In the genomic region with DNA sequence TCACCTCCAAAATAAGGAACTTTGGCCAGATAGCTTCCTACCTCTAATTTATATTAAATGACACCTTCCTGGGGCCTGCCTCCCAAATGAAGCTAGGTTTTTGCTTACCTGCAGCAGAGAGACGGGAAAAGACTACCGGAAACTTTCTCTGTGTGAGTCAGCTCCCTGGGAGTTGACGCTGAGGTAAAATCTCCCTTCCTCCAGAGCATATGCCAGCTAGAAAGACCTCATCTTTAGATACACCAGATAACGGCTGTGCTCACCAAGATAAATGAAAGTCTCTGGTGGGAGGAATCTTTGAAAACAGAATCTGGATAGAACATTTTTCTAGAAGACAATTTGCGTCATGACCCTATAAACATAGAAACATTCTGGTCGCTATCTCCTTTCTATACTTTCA, we compare ENCODE assay signal across 19 cellular contexts.
A peak's percentile ranks its signal among the peaks of the same experiment; 100 is the strongest.
DNase-seq lines count a peak whose midpoint lies in the region; ATAC-seq and TF ChIP-seq lines count a peak whose summit lies in the region.
"Had no signal": no experiment of that assay in that cellular context is flagged by ENCODE, and none has a peak within 500 bp of the region (broad histone marks: within the 10 kb centered on the region; RNA-seq: fewer than 3 reads in every experiment).

No MANE protein-coding gene starts in this region.

- no peak for DNase-seq in activated CD4-positive, alpha-beta T cell treated with anti-CD3 and anti-CD28 coated beads, Interleukin-2, amount 10 ng/mL, durations not matched to agents 7 days and 5 days
- no peak for DNase-seq in activated CD4-positive, alpha-beta T cell treated with anti-CD3 and anti-CD28 coated beads, Interleukin-2, amount 50 U/mL, for 1 hour
- DNase-seq in HT1080 (ENCODE audit: low read depth) (peak; percentile 44), dermis blood vessel endothelial cell (peak; percentile 25), omental fat pad (ENCODE audit: low spot score) (no peak), NK-92 (lab: John Stamatoyannopoulos, UW; ENCODE audit: unreplicated experiment) (no peak)
- DNase-seq: GM23248, HFFc6, Karpas-422, NCI-H1092 treated with DMSO at 0.1 percent for 48 hours, NCI-H1436 treated with DMSO at 0.1 percent for 48 hours, NCI-H187 treated with DMSO at 0.1 percent for 48 hours, NCI-H2171 treated with DMSO at 0.1 percent for 48 hours, NCI-H524, NCI-H748 treated with DMSO at 0.1 percent for 48 hours, Right ventricle myocardium superior, RPMI8226 had no signal

- peaks cover 9% of the 10 kb centered on the region for H3K9me3 Mint-ChIP-seq in activated CD4-positive, alpha-beta T cell treated with anti-CD3 and anti-CD28 coated beads, Interleukin-2, amount 10 ng/mL, durations not matched to agents 7 days and 5 days
- H3K9me3 Mint-ChIP-seq: HFFc6 had no signal

- POLR2A ChIA-PET in activated CD4-positive, alpha-beta T cell treated with anti-CD3 and anti-CD28 coated beads, Interleukin-2, amount 10 ng/mL, durations not matched to agents 7 days and 5 days (lab: Charles Lee): no interaction called here

- peaks cover 54% of the 10 kb centered on the region for H3K4me1 Mint-ChIP-seq in activated CD4-positive, alpha-beta T cell treated with anti-CD3 and anti-CD28 coated beads, Interleukin-2, amount 10 ng/mL, durations not matched to agents 7 days and 5 days

- no peak for TF ChIP-seq CTCF in omental fat pad (IDR thresholded peaks at IDR 0.05)

- peaks cover 14% of the 10 kb centered on the region for H3K36me3 Mint-ChIP-seq in activated CD4-positive, alpha-beta T cell treated with anti-CD3 and anti-CD28 coated beads, Interleukin-2, amount 10 ng/mL, durations not matched to agents 7 days and 5 days (ENCODE audit: low read depth)

- no peaks in the 10 kb centered on the region for H3K27me3 Mint-ChIP-seq in activated CD4-positive, alpha-beta T cell treated with anti-CD3 and anti-CD28 coated beads, Interleukin-2, amount 10 ng/mL, durations not matched to agents 7 days and 5 days

- peak; percentile 54 for ATAC-seq in omental fat pad (ENCODE audit: low FRiP score)
- ATAC-seq in HG03432 (IDR thresholded peaks at IDR 0.05; ENCODE audit: unreplicated experiment): no peak
- no peak for ATAC-seq in GM19035 (IDR thresholded peaks at IDR 0.05; ENCODE audit: unreplicated experiment)

- H3K27ac Mint-ChIP-seq in activated CD4-positive, alpha-beta T cell treated with anti-CD3 and anti-CD28 coated beads, Interleukin-2, amount 10 ng/mL, durations not matched to agents 7 days and 5 days: peak overlapping the region; percentile 26
- H3K27ac Mint-ChIP-seq: HFFc6 had no signal

- H3K4me3 Mint-ChIP-seq in activated CD4-positive, alpha-beta T cell treated with anti-CD3 and anti-CD28 coated beads, Interleukin-2, amount 10 ng/mL, durations not matched to agents 7 days and 5 days: no peak overlapping the region
- H3K4me3 Mint-ChIP-seq: HFFc6 had no signal

- CTCF ChIA-PET in activated CD4-positive, alpha-beta T cell treated with anti-CD3 and anti-CD28 coated beads, Interleukin-2, amount 10 ng/mL, durations not matched to agents 7 days and 5 days (lab: Charles Lee): no interaction called here

Comparison
In these comparisons a context has a peak if more than half of its experiments do, and no peak if none do; other contexts are left out.
1. DNase-seq: peak in HT1080 (single experiment) and dermis blood vessel endothelial cell (single experiment); none in activated CD4-positive, alpha-beta T cell treated with anti-CD3 and anti-CD28 coated beads, Interleukin-2, amount 10 ng/mL, durations not matched to agents 7 days and 5 days (single experiment), activated CD4-positive, alpha-beta T cell treated with anti-CD3 and anti-CD28 coated beads, Interleukin-2, amount 50 U/mL, for 1 hour (single experiment), omental fat pad (single experiment) and NK-92 (single experiment).